ENCODE assay signal across 12 cellular contexts in genomic region chr9:121895836-121896544, GRCh38.
DNase-seq lines count a peak whose midpoint lies in the region; ATAC-seq and TF ChIP-seq lines count a peak whose summit lies in the region.
"Had no signal": no experiment of that assay in that cellular context is flagged by ENCODE, and none has a peak within 500 bp of the region (broad histone marks: within the 10 kb centered on the region; RNA-seq: fewer than 3 reads in every experiment).

No MANE protein-coding gene starts in this region.

- TF ChIP-seq CTCF in heart left ventricle (IDR thresholded peaks at IDR 0.05) (peak in 1 of 12 donors; percentile 7), stomach (IDR thresholded peaks at IDR 0.05) (peak in 1 of 7 experiments; percentile 16)

- TF ChIP-seq EP300 in stomach (IDR thresholded peaks at IDR 0.05): no peak

- DNase-seq in NCI-H2171 treated with DMSO at 0.1 percent for 48 hours (lab: John Stamatoyannopoulos, UW) (peak; percentile 24), NCI-H2171 (lab: John Stamatoyannopoulos, UW) (no peak), heart left ventricle (peak in 3 of 5 donors; percentile 31 to 51 (median 44)), stomach (peak; percentile 76), T-helper 17 cell (no peak), immature natural killer cell (no peak)
- DNase-seq: activated naive CD4-positive, alpha-beta T cell treated with anti-CD3 and anti-CD28 coated beads, Interleukin-2, amount 10 ng/mL, durations not matched to agents 7 days and 5 days; gastrocnemius medialis; NCI-H2081 had no signal

- H3K4me1 Mint-ChIP-seq in T-helper 17 cell (no peaks in the 10 kb centered on the region), immature natural killer cell (no peaks in the 10 kb centered on the region)
- H3K4me1 Mint-ChIP-seq: activated naive CD4-positive, alpha-beta T cell treated with anti-CD3 and anti-CD28 coated beads, Interleukin-2, amount 10 ng/mL, durations not matched to agents 7 days and 5 days had no signal

- no peak overlapping the region for H3K4me3 ChIP-seq in heart left ventricle
- no peak overlapping the region for H3K4me3 ChIP-seq in stomach
- H3K4me3 ChIP-seq: gastrocnemius medialis had no signal

- H3K27me3 ChIP-seq in heart left ventricle: no peaks in the 10 kb centered on the region
- no peaks in the 10 kb centered on the region for H3K27me3 ChIP-seq in stomach
- H3K27me3 ChIP-seq: gastrocnemius medialis had no signal

- no peaks in the 10 kb centered on the region for H3K9me3 Mint-ChIP-seq in immature natural killer cell

- H3K27ac ChIP-seq in heart left ventricle (no peak overlapping the region), stomach (no peak overlapping the region)
- H3K27ac ChIP-seq: gastrocnemius medialis had no signal

- H3K27me3 Mint-ChIP-seq in T-helper 17 cell (no peaks in the 10 kb centered on the region), immature natural killer cell (ENCODE audit: low read depth in 3 of 3) (peaks cover 0 to 2% (median 0%) of the 10 kb centered on the region in 3 donors)

- H3K27ac Mint-ChIP-seq in T-helper 17 cell: no peak overlapping the region
- no peak overlapping the region for H3K27ac Mint-ChIP-seq in immature natural killer cell
- H3K27ac Mint-ChIP-seq: activated naive CD4-positive, alpha-beta T cell treated with anti-CD3 and anti-CD28 coated beads, Interleukin-2, amount 10 ng/mL, durations not matched to agents 7 days and 5 days; nephron had no signal

- H3K4me3 Mint-ChIP-seq in T-helper 17 cell (no peak overlapping the region), immature natural killer cell (no peak overlapping the region)
- H3K4me3 Mint-ChIP-seq: activated naive CD4-positive, alpha-beta T cell treated with anti-CD3 and anti-CD28 coated beads, Interleukin-2, amount 10 ng/mL, durations not matched to agents 7 days and 5 days; nephron had no signal

- peaks cover 0 to 7% (median 0%) of the 10 kb centered on the region in 12 donors for H3K9me3 ChIP-seq in heart left ventricle
- H3K9me3 ChIP-seq in stomach: peaks cover 0 to 4% (median 0%) of the 10 kb centered on the region in 4 donors
- H3K9me3 ChIP-seq in T-helper 17 cell (ENCODE audit: control insufficient read depth, low read length, poor library complexity, severe bottlenecking): no peaks in the 10 kb centered on the region
- H3K9me3 ChIP-seq: gastrocnemius medialis had no signal

- H3K36me3 ChIP-seq in heart left ventricle (no peaks in the 10 kb centered on the region), stomach (no peaks in the 10 kb centered on the region)
- H3K36me3 ChIP-seq: gastrocnemius medialis had no signal

- 40 to 47% (median 44%) methylated on average over 12 of the region's 12 CpGs for WGBS in heart left ventricle, 4 donors
- WGBS in stomach, 5 donors: 31 to 44% (median 42%) methylated on average over 12 of the region's 12 CpGs

- TF ChIP-seq POLR2A in heart left ventricle (IDR thresholded peaks at IDR 0.05): no peak
- TF ChIP-seq POLR2A in stomach (IDR thresholded peaks at IDR 0.05): no peak

- intact Hi-C loops in heart left ventricle (cut with DNase I) (no loop called here), stomach (cut with DNase I; ENCODE audit: low total_unique reads) (no loop called here)

- ATAC-seq in SK-N-SH treated with all-trans-retinoic acid at 6 μM for 48 hours: peak; percentile 54
- ATAC-seq in heart left ventricle: peak; percentile 20 to 65 (median 58)
- no peak for ATAC-seq in GM18861 (IDR thresholded peaks at IDR 0.05; ENCODE audit: unreplicated experiment)
- ATAC-seq in T-helper 17 cell: no peak

- H3K36me3 Mint-ChIP-seq in T-helper 17 cell (ENCODE audit: low read depth): no peaks in the 10 kb centered on the region
- peaks cover 0 to 4% (median 0%) of the 10 kb centered on the region in 3 donors for H3K36me3 Mint-ChIP-seq in immature natural killer cell
- H3K36me3 Mint-ChIP-seq: activated naive CD4-positive, alpha-beta T cell treated with anti-CD3 and anti-CD28 coated beads, Interleukin-2, amount 10 ng/mL, durations not matched to agents 7 days and 5 days had no signal

- H3K4me1 ChIP-seq in heart left ventricle (peaks cover 0 to 11% (median 0%) of the 10 kb centered on the region in 12 donors), stomach (peaks cover 0 to 3% (median 0%) of the 10 kb centered on the region in 4 donors)

TF ChIP-seq in SK-N-SH treated with all-trans-retinoic acid at 6 μM for 48 hours, 23 proteins besides CTCF, POLR2A, EP300 and RAD21 (continues in another document):
- TF ChIP-seq ISL1 (CRISPR knock-in tag; IDR thresholded peaks at IDR 0.05) (no peak), ZNF8 (CRISPR knock-in tag; IDR thresholded peaks at IDR 0.05) (no peak), ZNF565 (CRISPR knock-in tag; conservative IDR thresholded peaks at IDR 0.05; ENCODE audit: low read depth) (no peak), SNAI2 (CRISPR knock-in tag; IDR thresholded peaks at IDR 0.05) (no peak), TCF4 (CRISPR knock-in tag; IDR thresholded peaks at IDR 0.05; ENCODE audit: borderline replicate concordance) (no peak), ZFP3 (CRISPR knock-in tag; IDR thresholded peaks at IDR 0.05) (no peak), ARNTL (CRISPR knock-in tag; IDR thresholded peaks at IDR 0.05; ENCODE audit: borderline replicate concordance, low read depth) (no peak), RARB (CRISPR knock-in tag; IDR thresholded peaks at IDR 0.05) (no peak), CSRNP3 (CRISPR knock-in tag; IDR thresholded peaks at IDR 0.05) (no peak), ZFP30 (CRISPR knock-in tag; IDR thresholded peaks at IDR 0.05) (no peak), OSR1 (CRISPR knock-in tag; IDR thresholded peaks at IDR 0.05) (no peak), PPARA (CRISPR knock-in tag; IDR thresholded peaks at IDR 0.05; ENCODE audit: borderline replicate concordance) (no peak), CREB5 (CRISPR knock-in tag; IDR thresholded peaks at IDR 0.05; ENCODE audit: low read depth) (no peak), PATZ1 (CRISPR knock-in tag; IDR thresholded peaks at IDR 0.05; ENCODE audit: borderline replicate concordance) (no peak), ZNF70 (CRISPR knock-in tag; IDR thresholded peaks at IDR 0.05) (no peak), POU6F1 (CRISPR knock-in tag; IDR thresholded peaks at IDR 0.05; ENCODE audit: borderline replicate concordance, low read depth) (no peak), ESRRG (CRISPR knock-in tag; IDR thresholded peaks at IDR 0.05) (no peak), CSDC2 (CRISPR knock-in tag; IDR thresholded peaks at IDR 0.05) (no peak)

Comparison
In these comparisons a context has a peak if more than half of its experiments do, and no peak if none do; other contexts are left out.
1. DNase-seq: peak in NCI-H2171 treated with DMSO at 0.1 percent for 48 hours (single experiment), heart left ventricle (3 of 5) and stomach (single experiment); none in NCI-H2171 (single experiment), T-helper 17 cell (0 of 3) and immature natural killer cell (0 of 3).
2. ATAC-seq: peak in SK-N-SH treated with all-trans-retinoic acid at 6 μM for 48 hours (single experiment) and heart left ventricle (4 of 4); none in GM18861 (single experiment) and T-helper 17 cell (single experiment).